10 cellular contexts compared by ENCODE assay signal in the genomic region with DNA sequence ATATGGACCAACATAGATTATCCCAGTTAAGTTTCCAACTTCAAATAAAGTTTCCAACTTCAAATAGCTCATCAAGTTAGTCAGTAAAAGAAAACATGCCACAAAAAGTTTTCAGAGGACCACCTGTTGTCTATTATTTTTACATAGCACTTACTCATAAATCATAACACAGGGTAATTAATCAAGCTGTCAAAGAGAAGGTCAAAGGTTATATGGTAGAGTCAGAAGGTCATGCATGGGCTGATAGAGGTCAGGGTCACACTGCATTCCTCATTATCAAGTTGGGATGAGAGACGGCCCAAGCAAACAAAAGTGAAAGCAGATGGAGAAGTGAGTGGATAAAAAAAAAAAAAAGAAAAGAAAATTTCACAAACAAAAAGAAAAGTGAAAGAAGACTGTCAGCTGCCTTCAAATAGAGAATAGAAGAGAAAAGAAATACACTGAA.
DNase-seq lines count a peak whose midpoint lies in the region; ATAC-seq and TF ChIP-seq lines count a peak whose summit lies in the region.
"Had no signal": no experiment of that assay in that cellular context is flagged by ENCODE, and none has a peak within 500 bp of the region (broad histone marks: within the 10 kb centered on the region; RNA-seq: fewer than 3 reads in every experiment).

No MANE protein-coding gene starts in this region.

- peaks cover 2% of the 10 kb centered on the region for H3K36me3 Mint-ChIP-seq in activated T-cell treated with anti-CD3 and anti-CD28 coated beads, Interleukin-2, amount 50 U/mL, for 4 hours (ENCODE audit: insufficient read depth)

- peak overlapping the region; percentile 20 for H3K4me3 Mint-ChIP-seq in activated T-cell treated with anti-CD3 and anti-CD28 coated beads, Interleukin-2, amount 50 U/mL, for 4 hours

- H3K27ac ChIP-seq in thoracic aorta, result no peak overlapping the region
- H3K27ac ChIP-seq: left ventricle myocardium inferior had no signal

- peaks cover 19% of the 10 kb centered on the region for H3K4me1 Mint-ChIP-seq in activated T-cell treated with anti-CD3 and anti-CD28 coated beads, Interleukin-2, amount 50 U/mL, for 4 hours (ENCODE audit: low read depth)

- peaks cover 0 to 7% of the 10 kb centered on the region in 2 donors for H3K4me1 ChIP-seq in thoracic aorta (ENCODE audit: control insufficient read depth in 1 of 2, low read depth in 2 of 2)
- H3K4me1 ChIP-seq: left ventricle myocardium inferior had no signal

- no peak for ATAC-seq in activated T-cell treated with anti-CD3 and anti-CD28 coated beads, Interleukin-2, amount 50 U/mL, for 4 hours
- ATAC-seq in thoracic aorta (ENCODE audit: insufficient number of reproducible peaks, low FRiP score, low read depth) (no peak), HG02763 (IDR thresholded peaks at IDR 0.05; ENCODE audit: unreplicated experiment) (no peak)

- DNase-seq in activated T-cell treated with anti-CD3 and anti-CD28 coated beads, Interleukin-2, amount 50 U/mL, for 4 hours, result no peak
- DNase-seq in activated T-cell treated with anti-CD3 and anti-CD28 coated beads for 4 hours (no peak), RPMI7951 (ENCODE audit: low read depth) (peak; percentile 27), fibroblast of the aortic adventitia (ENCODE audit: low read depth) (peak; percentile 30), thoracic aorta (ENCODE audit: low spot score) (no peak), C1 segment of cervical spinal cord (lab: John Stamatoyannopoulos, UW) (no peak), medulla oblongata (ENCODE audit: extremely low spot score) (no peak)
- DNase-seq: left ventricle myocardium inferior, NCI-H2171 had no signal

- TF ChIP-seq CTCF in fibroblast of the aortic adventitia (IDR thresholded peaks at IDR 0.05; ENCODE audit: insufficient read depth, low read length), result no peak
- TF ChIP-seq CTCF in thoracic aorta (IDR thresholded peaks at IDR 0.05), result no peak

- H3K9me3 Mint-ChIP-seq in activated T-cell treated with anti-CD3 and anti-CD28 coated beads, Interleukin-2, amount 50 U/mL, for 4 hours, result no peaks in the 10 kb centered on the region

- H3K4me3 ChIP-seq in fibroblast of the aortic adventitia (ENCODE audit: low read depth, low read length) (no peak overlapping the region), thoracic aorta (peak overlapping the region; percentile 44)
- H3K4me3 ChIP-seq: left ventricle myocardium inferior had no signal

- H3K9me3 ChIP-seq in thoracic aorta, result no peaks in the 10 kb centered on the region
- H3K9me3 ChIP-seq: left ventricle myocardium inferior had no signal

- no peaks in the 10 kb centered on the region for H3K27me3 Mint-ChIP-seq in activated T-cell treated with anti-CD3 and anti-CD28 coated beads, Interleukin-2, amount 50 U/mL, for 4 hours (ENCODE audit: low read depth)

- H3K36me3 ChIP-seq in thoracic aorta, result no peaks in the 10 kb centered on the region
- H3K36me3 ChIP-seq: left ventricle myocardium inferior had no signal

- H3K27me3 ChIP-seq in thoracic aorta (replicated peaks; ENCODE audit: insufficient read depth), result no peaks in the 10 kb centered on the region

Comparison
In these comparisons a context has a peak if more than half of its experiments do, and no peak if none do; other contexts are left out.
1. DNase-seq: peak in RPMI7951 (single experiment) and fibroblast of the aortic adventitia (single experiment); none in activated T-cell treated with anti-CD3 and anti-CD28 coated beads, Interleukin-2, amount 50 U/mL, for 4 hours (single experiment), activated T-cell treated with anti-CD3 and anti-CD28 coated beads for 4 hours (single experiment), thoracic aorta (single experiment), C1 segment of cervical spinal cord (0 of 14) and medulla oblongata (single experiment).